ENCODE assay signal across 2 cellular contexts in the genomic region with DNA sequence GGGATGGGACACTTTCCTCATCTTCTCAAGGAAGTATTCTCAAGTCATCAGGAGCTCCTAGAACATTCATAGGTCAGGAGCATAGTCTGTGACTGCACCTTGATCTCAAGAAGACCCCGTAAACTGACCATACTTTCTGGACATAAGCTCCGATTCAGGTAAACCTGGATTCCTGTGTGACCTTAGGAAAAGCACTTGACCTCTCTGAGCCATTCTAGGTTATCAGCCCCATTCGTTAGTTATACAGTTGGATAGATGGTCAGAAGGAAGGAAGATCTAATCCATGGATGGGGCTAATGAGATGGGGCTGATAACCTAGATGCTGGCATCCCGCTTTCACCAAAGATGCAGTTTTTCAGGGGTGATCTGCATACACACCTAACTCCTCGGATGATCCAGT.
A peak's percentile ranks its signal among the peaks of the same experiment; 100 is the strongest.
TF ChIP-seq lines count a peak whose summit lies in the region.

No MANE protein-coding gene starts in this region.

TF ChIP-seq in A549, 52 proteins besides CTCF, POLR2A, EP300 and RAD21 (continued from another document):
- peak; percentile 68 for TF ChIP-seq ZFP36 (IDR thresholded peaks at IDR 0.05; ENCODE audit: borderline replicate concordance, partially characterized antibody)
TF ChIP-seq in A549: peak in this region for 1.

TF ChIP-seq in K562, 482 proteins besides CTCF, POLR2A, EP300 and RAD21 (continued from another document):
- TF ChIP-seq POLR3G (IDR thresholded peaks at IDR 0.05; ENCODE audit: extremely low read depth, insufficient read length, insufficient replicate concordance): no peak
- TF ChIP-seq KDM1A (IDR thresholded peaks at IDR 0.05): peak; percentile 9 to 48; a peak in 1 of 4 replicates
- TF ChIP-seq BCOR (IDR thresholded peaks at IDR 0.05): peak; percentile 84
- TF ChIP-seq FOXK2 (conservative IDR thresholded peaks at IDR 0.05 in 1 of 2, IDR thresholded peaks at IDR 0.05 in 1 of 2; ENCODE audit: low read depth in 2 of 2): no peak
- TF ChIP-seq MED1 (CRISPR knock-in tag; IDR thresholded peaks at IDR 0.05; ENCODE audit: borderline replicate concordance): no peak
- TF ChIP-seq TSHZ1 (CRISPR knock-in tag; IDR thresholded peaks at IDR 0.05): no peak
- TF ChIP-seq HMGXB4 (CRISPR knock-in tag; IDR thresholded peaks at IDR 0.05): no peak
- TF ChIP-seq, protein P1, sequence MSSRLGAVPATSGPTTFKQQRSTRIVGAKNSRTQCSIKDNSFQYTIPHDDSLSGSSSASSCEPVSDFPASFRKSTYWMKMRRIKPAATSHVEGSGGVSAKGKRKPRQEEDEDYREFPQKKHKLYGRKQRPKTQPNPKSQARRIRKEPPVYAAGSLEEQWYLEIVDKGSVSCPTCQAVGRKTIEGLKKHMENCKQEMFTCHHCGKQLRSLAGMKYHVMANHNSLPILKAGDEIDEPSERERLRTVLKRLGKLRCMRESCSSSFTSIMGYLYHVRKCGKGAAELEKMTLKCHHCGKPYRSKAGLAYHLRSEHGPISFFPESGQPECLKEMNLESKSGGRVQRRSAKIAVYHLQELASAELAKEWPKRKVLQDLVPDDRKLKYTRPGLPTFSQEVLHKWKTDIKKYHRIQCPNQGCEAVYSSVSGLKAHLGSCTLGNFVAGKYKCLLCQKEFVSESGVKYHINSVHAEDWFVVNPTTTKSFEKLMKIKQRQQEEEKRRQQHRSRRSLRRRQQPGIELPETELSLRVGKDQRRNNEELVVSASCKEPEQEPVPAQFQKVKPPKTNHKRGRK (tag; IDR thresholded peaks at IDR 0.05): no peak
- TF ChIP-seq ZZZ3 (IDR thresholded peaks at IDR 0.05): no peak
- no peak for TF ChIP-seq HMG20A (CRISPR knock-in tag; conservative IDR thresholded peaks at IDR 0.05)
- TF ChIP-seq TEAD1 (CRISPR knock-in tag; IDR thresholded peaks at IDR 0.05): no peak
- TF ChIP-seq SMARCA4 (IDR thresholded peaks at IDR 0.05): no peak
- TF ChIP-seq, protein P2, sequence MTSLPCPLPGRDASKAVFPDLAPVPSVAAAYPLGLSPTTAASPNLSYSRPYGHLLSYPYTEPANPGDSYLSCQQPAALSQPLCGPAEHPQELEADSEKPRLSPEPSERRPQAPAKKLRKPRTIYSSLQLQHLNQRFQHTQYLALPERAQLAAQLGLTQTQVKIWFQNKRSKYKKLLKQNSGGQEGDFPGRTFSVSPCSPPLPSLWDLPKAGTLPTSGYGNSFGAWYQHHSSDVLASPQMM (CRISPR knock-in tag; IDR thresholded peaks at IDR 0.05): no peak
- peak; percentile 93 for TF ChIP-seq ZFP36 (IDR thresholded peaks at IDR 0.05; ENCODE audit: low read depth, low read length, partially characterized antibody)
- TF ChIP-seq, protein P3, sequence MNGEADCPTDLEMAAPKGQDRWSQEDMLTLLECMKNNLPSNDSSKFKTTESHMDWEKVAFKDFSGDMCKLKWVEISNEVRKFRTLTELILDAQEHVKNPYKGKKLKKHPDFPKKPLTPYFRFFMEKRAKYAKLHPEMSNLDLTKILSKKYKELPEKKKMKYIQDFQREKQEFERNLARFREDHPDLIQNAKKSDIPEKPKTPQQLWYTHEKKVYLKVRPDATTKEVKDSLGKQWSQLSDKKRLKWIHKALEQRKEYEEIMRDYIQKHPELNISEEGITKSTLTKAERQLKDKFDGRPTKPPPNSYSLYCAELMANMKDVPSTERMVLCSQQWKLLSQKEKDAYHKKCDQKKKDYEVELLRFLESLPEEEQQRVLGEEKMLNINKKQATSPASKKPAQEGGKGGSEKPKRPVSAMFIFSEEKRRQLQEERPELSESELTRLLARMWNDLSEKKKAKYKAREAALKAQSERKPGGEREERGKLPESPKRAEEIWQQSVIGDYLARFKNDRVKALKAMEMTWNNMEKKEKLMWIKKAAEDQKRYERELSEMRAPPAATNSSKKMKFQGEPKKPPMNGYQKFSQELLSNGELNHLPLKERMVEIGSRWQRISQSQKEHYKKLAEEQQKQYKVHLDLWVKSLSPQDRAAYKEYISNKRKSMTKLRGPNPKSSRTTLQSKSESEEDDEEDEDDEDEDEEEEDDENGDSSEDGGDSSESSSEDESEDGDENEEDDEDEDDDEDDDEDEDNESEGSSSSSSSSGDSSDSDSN (IDR thresholded peaks at IDR 0.05; ENCODE audit: borderline replicate concordance in 1 of 2, low read depth in 2 of 2, low read length in 2 of 2): no peak
- TF ChIP-seq SRSF7 (optimal IDR thresholded peaks at IDR 0.05; ENCODE audit: low read depth, low read length): no peak
- no peak for TF ChIP-seq GTF2E2 (tag; IDR thresholded peaks at IDR 0.05)
- no peak for TF ChIP-seq NCOA4 (IDR thresholded peaks at IDR 0.05; ENCODE audit: partially characterized antibody)
- TF ChIP-seq PCBP1 (IDR thresholded peaks at IDR 0.05; ENCODE audit: low read depth, low read length, poor library complexity, severe bottlenecking): no peak
- no peak for TF ChIP-seq ZFPM2 (CRISPR knock-in tag; IDR thresholded peaks at IDR 0.05)
- TF ChIP-seq DACH1 (IDR thresholded peaks at IDR 0.05; ENCODE audit: partially characterized antibody): no peak
- no peak for TF ChIP-seq MEIS2 (IDR thresholded peaks at IDR 0.05; ENCODE audit: partially characterized antibody)
- TF ChIP-seq SNRNP70 (optimal IDR thresholded peaks at IDR 0.05; ENCODE audit: low read depth, low read length): no peak
- no peak for TF ChIP-seq ARID1B (IDR thresholded peaks at IDR 0.05)
- TF ChIP-seq KAT8 (IDR thresholded peaks at IDR 0.05; ENCODE audit: low read depth): no peak
- TF ChIP-seq CBX3 (IDR thresholded peaks at IDR 0.05; ENCODE audit: borderline replicate concordance in 1 of 2, low read length in 2 of 2): no peak
- TF ChIP-seq MXD1 (CRISPR knock-in tag; IDR thresholded peaks at IDR 0.05; ENCODE audit: borderline replicate concordance, poor library complexity, severe bottlenecking): no peak
- no peak for TF ChIP-seq ZFP1 (CRISPR knock-in tag; IDR thresholded peaks at IDR 0.05)
- no peak for TF ChIP-seq ILK (tag; IDR thresholded peaks at IDR 0.05; ENCODE audit: borderline replicate concordance, low read depth)
- no peak for TF ChIP-seq CXXC5 (CRISPR knock-in tag; IDR thresholded peaks at IDR 0.05)
- peak; percentile 79; the same call in 1 of the 2 replicates for TF ChIP-seq SMARCA5 (IDR thresholded peaks at IDR 0.05)
